16 cellular contexts compared by ENCODE assay signal in the genomic region with DNA sequence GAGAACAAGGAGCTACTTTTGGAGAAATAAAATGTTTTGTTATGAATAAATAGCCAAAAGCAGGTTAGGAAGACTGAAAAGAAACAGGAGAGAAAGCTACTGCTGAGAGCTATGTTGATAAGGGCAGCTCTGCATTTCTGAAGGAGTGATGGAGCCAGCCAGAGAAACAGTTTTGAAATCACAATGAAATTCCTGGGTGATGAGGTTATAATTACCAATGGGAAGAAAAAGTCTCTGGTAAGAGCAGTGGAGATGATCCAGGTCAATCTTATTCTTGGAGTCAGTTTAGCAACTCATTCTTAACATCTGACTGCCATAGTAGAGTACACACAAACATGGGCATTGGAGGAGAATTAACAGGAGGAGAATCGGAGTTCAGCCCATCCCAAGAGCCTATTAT. TPM values are rescaled to one million over a fixed set of nuclear protein-coding genes. Genes with fewer than 3 reads are reported as not detected.
DNase-seq lines count a peak whose midpoint lies in the region; TF ChIP-seq lines count a peak whose summit lies in the region.
"Had no signal": no experiment of that assay in that cellular context is flagged by ENCODE, and none has a peak within 500 bp of the region (broad histone marks: within the 10 kb centered on the region; RNA-seq: fewer than 3 reads in every experiment).

No MANE protein-coding gene starts in this region.

- H3K9ac ChIP-seq in GM23248 (no peak overlapping the region), iPS-20b (ENCODE audit: low read depth, low read length) (no peak overlapping the region), H9 (ENCODE audit: extremely low read depth, insufficient read length, low read length) (no peak overlapping the region)

- H3K9me3 ChIP-seq in GM23248 (ENCODE audit: low read depth) (no peaks in the 10 kb centered on the region), iPS-20b (ENCODE audit: insufficient read depth, low read depth, low read length) (no peaks in the 10 kb centered on the region), H9 (ENCODE audit: control insufficient read depth, low read depth, low read length) (no peaks in the 10 kb centered on the region)

- H4K20me1 ChIP-seq in GM23248 (ENCODE audit: insufficient read depth) (no peaks in the 10 kb centered on the region), H9 (ENCODE audit: control insufficient read depth, insufficient read depth, insufficient read length) (no peaks in the 10 kb centered on the region)

- no peak overlapping the region for H2BK15ac ChIP-seq in H9 (ENCODE audit: low read depth, low read length)

- no peak overlapping the region for H3K14ac ChIP-seq in H9 (ENCODE audit: insufficient read depth, low read length)

- no peak overlapping the region for H3K4ac ChIP-seq in H9 (ENCODE audit: low read depth, low read length)

- no peak overlapping the region for H4K8ac ChIP-seq in H9 (replicated peaks; ENCODE audit: insufficient read length, low read depth, low read length)

- H3K4me1 ChIP-seq in GM23248 (ENCODE audit: insufficient read depth) (peaks cover 24% of the 10 kb centered on the region), iPS-20b (ENCODE audit: insufficient read depth, low read length) (peaks cover 33% of the 10 kb centered on the region), H9 (ENCODE audit: insufficient read depth, low read length) (peaks cover 16% of the 10 kb centered on the region)

- H3K79me2 ChIP-seq in GM23248 (ENCODE audit: insufficient read depth) (no peaks in the 10 kb centered on the region), H9 (ENCODE audit: insufficient read depth, low read length) (no peaks in the 10 kb centered on the region)

- H3K23ac ChIP-seq in H9 (ENCODE audit: insufficient read length, low read depth, low read length) = no peak overlapping the region

- H3K36me3 ChIP-seq in GM23248 (ENCODE audit: low read depth) (no peaks in the 10 kb centered on the region), iPS-20b (ENCODE audit: insufficient read depth, low read depth, low read length) (peaks cover 19% of the 10 kb centered on the region; the same call in 1 of the 2 replicates)

- H4K5ac ChIP-seq in H9 (ENCODE audit: insufficient read length, low read depth, low read length) = no peak overlapping the region

- peak; percentile 31 for DNase-seq in A172 (ENCODE audit: low spot score)
- DNase-seq in GM23248 = peak; percentile 86
- DNase-seq in astrocyte of the hippocampus (ENCODE audit: low read depth, low spot score) = peak; percentile 73
- DNase-seq in DMS153 (lab: John Stamatoyannopoulos, UW) = no peak
- DNase-seq in GM19240 (ENCODE audit: insufficient read length, low spot score) = no peak
- DNase-seq in H9 = no peak
- no peak for DNase-seq in COLO829 (ENCODE audit: low spot score)
- DNase-seq: activated CD4-positive, alpha-beta memory T cell treated with anti-CD3 and anti-CD28 coated beads, Interleukin-2, amount 10 ng/mL, durations not matched to agents 7 days and 5 days; activated naive CD8-positive, alpha-beta T cell treated with anti-CD3 and anti-CD28 coated beads, Interleukin-2, amount 50 U/mL, for 24 hours; left colon; NCI-H2081 treated with DMSO at 0.1 percent for 48 hours; OCI-M1; stimulated activated CD4-positive, alpha-beta T cell treated with anti-CD3 and anti-CD28 coated beads, Interleukin-4, amount 100 ng/mL, for 24 hours; T-helper 2 cell had no signal

- H3K4me2 ChIP-seq in GM23248 (ENCODE audit: unreplicated experiment) (peak overlapping the region; percentile 35), H9 (ENCODE audit: insufficient read depth, insufficient read length, low read length) (no peak overlapping the region)

- peaks cover 18% of the 10 kb centered on the region for H3K23me2 ChIP-seq in H9 (ENCODE audit: insufficient read length, low read depth, low read length, poor library complexity, severe bottlenecking)

- no peak overlapping the region for H2BK5ac ChIP-seq in H9 (ENCODE audit: insufficient read length, low read length)

- WGBS in GM23248 (ENCODE audit: low coverage in 1 of 2, low lambda C conversion rate in 2 of 2, missing lambda C conversion rate in 2 of 2), 2 experiments = 3 to 19% methylated on average over 1 of the region's 1 CpG
- no CpG with 5 or more reads among the region's 1 CpG for WGBS in H9 (ENCODE audit: extremely low coverage, insufficient read length, low lambda C conversion rate)

- peaks cover 13 to 17% (median 15%) of the 10 kb centered on the region in 3 experiments for H3K36me3 Mint-ChIP-seq in H9 (ENCODE audit: insufficient read depth in 1 of 3, low read depth in 3 of 3)

- H3K27ac ChIP-seq in GM23248 = peak overlapping the region; percentile 44
- H3K27ac ChIP-seq in iPS-20b (ENCODE audit: low read length) = no peak overlapping the region
- no peak overlapping the region for H3K27ac ChIP-seq in H9 (ENCODE audit: insufficient read length, low read depth, low read length)

- H3K27me3 ChIP-seq in GM23248 (replicated peaks; ENCODE audit: insufficient read depth) = peaks cover 4% of the 10 kb centered on the region; the same call in 1 of the 2 replicates
- peaks cover 58% of the 10 kb centered on the region for H3K27me3 ChIP-seq in iPS-20b (ENCODE audit: insufficient read depth, low read length)
- peaks cover 8% of the 10 kb centered on the region; the same call in 1 of the 2 replicates for H3K27me3 ChIP-seq in H9 (ENCODE audit: insufficient read depth, low read length)

- H3K4me3 ChIP-seq in GM23248 (no peak overlapping the region), iPS-20b (ENCODE audit: low read length) (peak overlapping the region; percentile 10; the same call in 1 of the 2 replicates)
- H3K4me3 ChIP-seq: K562 had no signal

- H3K79me1 ChIP-seq in H9 (ENCODE audit: insufficient read depth, low read depth, low read length, poor library complexity, severe bottlenecking) = no peaks in the 10 kb centered on the region

- H3K9me3 Mint-ChIP-seq in H9 = no peaks in the 10 kb centered on the region
- H3K9me3 Mint-ChIP-seq: activated CD4-positive, alpha-beta memory T cell treated with anti-CD3 and anti-CD28 coated beads, Interleukin-2, amount 10 ng/mL, durations not matched to agents 7 days and 5 days; activated naive CD8-positive, alpha-beta T cell treated with anti-CD3 and anti-CD28 coated beads, Interleukin-2, amount 50 U/mL, for 24 hours had no signal

- H3F3A ChIP-seq in GM23248 (ENCODE audit: insufficient read depth) = peaks cover 37% of the 10 kb centered on the region

- H3K18ac ChIP-seq in H9 (ENCODE audit: insufficient read length, low read depth, low read length) = no peak overlapping the region

- H2AK5ac ChIP-seq in H9 (ENCODE audit: insufficient read length, low read length) = no peak overlapping the region

- H3K27ac Mint-ChIP-seq in H9 = no peak overlapping the region
- H3K27ac Mint-ChIP-seq: activated CD4-positive, alpha-beta memory T cell treated with anti-CD3 and anti-CD28 coated beads, Interleukin-2, amount 10 ng/mL, durations not matched to agents 7 days and 5 days; activated naive CD8-positive, alpha-beta T cell treated with anti-CD3 and anti-CD28 coated beads, Interleukin-2, amount 50 U/mL, for 24 hours had no signal

- H2BK20ac ChIP-seq in H9 (ENCODE audit: low read depth, low read length, poor library complexity, severe bottlenecking) = no peak overlapping the region

- no peak overlapping the region for H4K91ac ChIP-seq in H9 (ENCODE audit: insufficient read length, low read depth, low read length)

- peaks cover 51% of the 10 kb centered on the region for H3K27me3 Mint-ChIP-seq in H9 (ENCODE audit: low read depth)

- H2AFZ ChIP-seq in GM23248 = no peak overlapping the region
- no peak overlapping the region for H2AFZ ChIP-seq in H9 (ENCODE audit: low read length)

- in situ Hi-C loops in GM23248 (cut with MboI) = no loop called here

- H2BK12ac ChIP-seq in H9 (ENCODE audit: insufficient read length, low read depth, low read length) = no peak overlapping the region

- TF ChIP-seq CTCF in H9 (conservative IDR thresholded peaks at IDR 0.05) = no peak

- H3K4me3 Mint-ChIP-seq in H9 = no peak overlapping the region
- H3K4me3 Mint-ChIP-seq: activated CD4-positive, alpha-beta memory T cell treated with anti-CD3 and anti-CD28 coated beads, Interleukin-2, amount 10 ng/mL, durations not matched to agents 7 days and 5 days; activated naive CD8-positive, alpha-beta T cell treated with anti-CD3 and anti-CD28 coated beads, Interleukin-2, amount 50 U/mL, for 24 hours had no signal

- no peaks in the 10 kb centered on the region for H3K9me2 ChIP-seq in GM23248 (ENCODE audit: insufficient read depth)

- no peak overlapping the region for H3T11ph ChIP-seq in H9 (ENCODE audit: low read length)

- no peak overlapping the region for H2BK120ac ChIP-seq in H9 (ENCODE audit: low read depth, low read length, poor library complexity, severe bottlenecking)

- peaks cover 40 to 43% of the 10 kb centered on the region in 2 experiments for H3K4me1 Mint-ChIP-seq in H9

- no peak overlapping the region for H3K56ac ChIP-seq in H9 (ENCODE audit: insufficient read length, low read depth, low read length)

RNA-seq across cellular contexts. Expression of gene ALKAL2, which starts 2.4 kb away (rescaled TPM):
- not detected in 2 replicates for total RNA-seq in A172 (2014; rRNA removed; shearing (Covaris generic))
- total RNA-seq in GM23248 (2014; rRNA removed; shearing (Covaris generic)) = not detected in 2 replicates
- polyA plus RNA-seq in GM23248 (2016; fragmentation: Nextera tagmentation; extraction: Ambion mirVana) = not detected in 2 replicates
- 0.48 and 0.68 TPM in 2 replicates for total RNA-seq in H9 (2021)
- total RNA-seq: activated CD4-positive, alpha-beta memory T cell treated with anti-CD3 and anti-CD28 coated beads, Interleukin-2, amount 10 ng/mL, durations not matched to agents 7 days and 5 days; K562 had no signal
- polyA plus RNA-seq: K562 had no signal

RNA-seq across cellular contexts. Expression of gene ACP1, which starts 20.8 kb away (rescaled TPM):
- 186 and 248 TPM in 2 replicates for total RNA-seq in A172 (2014; rRNA removed; shearing (Covaris generic))
- total RNA-seq in GM23248 (2014; rRNA removed; shearing (Covaris generic)) = 116 and 183 TPM in 2 replicates
- 156 TPM in 2 replicates for polyA plus RNA-seq in GM23248 (2016; fragmentation: Nextera tagmentation; extraction: Ambion mirVana)
- 135 and 143 TPM in 2 replicates for total RNA-seq in H9 (2021)

RNA-seq across cellular contexts. Expression of gene SH3YL1, which starts 21.7 kb away (rescaled TPM):
- total RNA-seq in A172 (2014; rRNA removed; shearing (Covaris generic)) = 21.4 and 22.5 TPM in 2 replicates
- total RNA-seq in GM23248 (2014; rRNA removed; shearing (Covaris generic)) = 24.0 and 34.8 TPM in 2 replicates
- polyA plus RNA-seq in GM23248 (2016; fragmentation: Nextera tagmentation; extraction: Ambion mirVana) = 23.6 and 25.2 TPM in 2 replicates
- total RNA-seq in H9 (2021) = 25.3 and 26.5 TPM in 2 replicates

Comparison
In these comparisons a context has a peak if more than half of its experiments do, and no peak if none do; other contexts are left out.
1. DNase-seq: peak in A172 (single experiment), GM23248 (single experiment) and astrocyte of the hippocampus (single experiment); none in DMS153 (single experiment), GM19240 (single experiment), H9 (single experiment) and COLO829 (single experiment).